ENCODE assay signal across 8 cellular contexts in genomic region chr18:48410095-48410920, GRCh38. TPM values are rescaled to one million over a fixed set of nuclear protein-coding genes. Genes with fewer than 3 reads are reported as not detected.
DNase-seq lines count a peak whose midpoint lies in the region; ATAC-seq and TF ChIP-seq lines count a peak whose summit lies in the region.

No MANE protein-coding gene starts in this region.

- CTCF ChIA-PET in activated CD8-positive, alpha-beta T cell treated with anti-CD3 and anti-CD28 coated beads for 36 hours (lab: Charles Lee): no interaction called here

- peaks cover 67% of the 10 kb centered on the region for H3K27me3 Mint-ChIP-seq in activated CD8-positive, alpha-beta T cell treated with anti-CD3 and anti-CD28 coated beads for 36 hours

- peak overlapping the region; percentile 75 for H3K4me3 ChIP-seq in lung

- no peaks in the 10 kb centered on the region for H3K27me3 ChIP-seq in lung (ENCODE audit: control insufficient read depth, insufficient read depth)

- intact Hi-C loops in activated CD8-positive, alpha-beta T cell treated with anti-CD3 and anti-CD28 coated beads for 36 hours (cut with micrococcal nuclease): no loop called here

- peak; percentile 79 for ATAC-seq in HG03378 (IDR thresholded peaks at IDR 0.05; ENCODE audit: unreplicated experiment)
- peak; percentile 97 for ATAC-seq in activated CD8-positive, alpha-beta T cell treated with anti-CD3 and anti-CD28 coated beads for 36 hours
- ATAC-seq in lung (ENCODE audit: insufficient read depth, low FRiP score): peak; percentile 97

- H3K36me3 ChIP-seq in lung (ENCODE audit: control insufficient read depth in 2 of 2, insufficient read depth in 2 of 2, low read length in 2 of 2): no peaks in the 10 kb centered on the region

- peak overlapping the region; percentile 49 to 89 for H3K27ac ChIP-seq in lung (ENCODE audit: low read depth in 1 of 2, low read length in 1 of 2)

- POLR2A ChIA-PET in activated CD8-positive, alpha-beta T cell treated with anti-CD3 and anti-CD28 coated beads for 36 hours (lab: Charles Lee): no interaction called here

- TF ChIP-seq CTCF in activated CD8-positive, alpha-beta T cell treated with anti-CD3 and anti-CD28 coated beads for 36 hours (IDR thresholded peaks at IDR 0.05): no peak
- no peak for TF ChIP-seq CTCF in lung (IDR thresholded peaks at IDR 0.05; ENCODE audit: control extremely low read depth, extremely low read depth)

- DNase-seq in AG20443 (ENCODE audit: low spot score): peak; percentile 98
- DNase-seq in GM19240 (ENCODE audit: insufficient read length, low spot score): peak; percentile 83
- peak; percentile 88 for DNase-seq in NCI-H510A treated with DMSO at 0.1 percent for 48 hours (lab: John Stamatoyannopoulos, UW)
- DNase-seq in activated CD8-positive, alpha-beta T cell treated with anti-CD3 and anti-CD28 coated beads for 36 hours: peak; percentile 76
- peak; percentile 24 for DNase-seq in effector CD4-positive, alpha-beta T cell
- peak; percentile 92 for DNase-seq in lung (ENCODE audit: low spot score)
- peak; percentile 71 for DNase-seq in stimulated activated CD4-positive, alpha-beta T cell treated with anti-CD3 and anti-CD28 coated beads, Interleukin-4, amount 100 ng/mL, for 24 hours

- H3K27ac Mint-ChIP-seq in activated CD8-positive, alpha-beta T cell treated with anti-CD3 and anti-CD28 coated beads for 36 hours: no peak overlapping the region

- peaks cover 11% of the 10 kb centered on the region for H3K4me1 Mint-ChIP-seq in activated CD8-positive, alpha-beta T cell treated with anti-CD3 and anti-CD28 coated beads for 36 hours (ENCODE audit: low read depth)

- no peaks in the 10 kb centered on the region for H3K9me3 ChIP-seq in lung (ENCODE audit: control insufficient read depth in 2 of 2, insufficient read depth in 1 of 2, low read length in 1 of 2)

- no peaks in the 10 kb centered on the region for H3K9me3 Mint-ChIP-seq in activated CD8-positive, alpha-beta T cell treated with anti-CD3 and anti-CD28 coated beads for 36 hours

- H3K4me1 ChIP-seq in lung (ENCODE audit: control insufficient read depth in 2 of 2, insufficient read depth in 2 of 2, low read length in 2 of 2): peaks cover 0 to 8% of the 10 kb centered on the region in 2 donors

- WGBS in lung, 2 donors: 0 to 1% methylated on average over 72 to 77 of the region's 77 CpGs

- no peaks in the 10 kb centered on the region for H3K36me3 Mint-ChIP-seq in activated CD8-positive, alpha-beta T cell treated with anti-CD3 and anti-CD28 coated beads for 36 hours (ENCODE audit: low read depth)

- H3K4me3 Mint-ChIP-seq in activated CD8-positive, alpha-beta T cell treated with anti-CD3 and anti-CD28 coated beads for 36 hours: peak overlapping the region; percentile 49

RNA-seq across cellular contexts. Expression of gene ZBTB7C, which starts 1.1 kb away (rescaled TPM):
- total RNA-seq in activated CD8-positive, alpha-beta T cell treated with anti-CD3 and anti-CD28 coated beads for 36 hours: not detected
- 10 to 100 TPM in 1 of 2 donors, 1 to 10 TPM in 1; 4.2 to 10.9 TPM for total RNA-seq in lung
- polyA plus RNA-seq in lung: 1 to 10 TPM; 3.2 TPM

Comparison
In these comparisons a context has a peak if more than half of its experiments do, and no peak if none do; other contexts are left out.
1. Peak in every context shown above with its lines: DNase-seq, ATAC-seq, H3K4me3 ChIP-seq and H3K27ac ChIP-seq.
2. DNase-seq: peak in every context shown above with its lines; median percentile 98 in AG20443; 92 in lung; 88 in NCI-H510A treated with DMSO at 0.1 percent for 48 hours; 83 in GM19240; 76 in activated CD8-positive, alpha-beta T cell treated with anti-CD3 and anti-CD28 coated beads for 36 hours; 71 in stimulated activated CD4-positive, alpha-beta T cell treated with anti-CD3 and anti-CD28 coated beads, Interleukin-4, amount 100 ng/mL, for 24 hours; 24 in effector CD4-positive, alpha-beta T cell.
3. RNA of gene ZBTB7C, which starts 1.1 kb away (total RNA-seq): 4.2 to 10.9 TPM in lung; not detected in activated CD8-positive, alpha-beta T cell treated with anti-CD3 and anti-CD28 coated beads for 36 hours; every median in the first group is over 4 times any median in the second.